ENCODE assay signal across 33 cellular contexts in genomic region chr18:11923454-11923853, GRCh38.
"Had no signal": no experiment of that assay in that cellular context is flagged by ENCODE, and none has a peak within 500 bp of the region (broad histone marks: within the 10 kb centered on the region; RNA-seq: fewer than 3 reads in every experiment).

No MANE protein-coding gene starts in this region.

- H3K36me3 ChIP-seq: MG63 had no signal

- H3K4me3 ChIP-seq: MG63 had no signal

- H3K27ac ChIP-seq: KMS-11 had no signal

- DNase-seq: Karpas-422, Kasumi-1, MG63, MM.1S, MV-4-11, NCI-H1048, NCI-H1092, NCI-H1092 treated with DMSO at 0.1 percent for 48 hours, NCI-H1105, NCI-H1105 treated with DMSO at 0.1 percent for 48 hours, NCI-H1417 treated with DMSO at 0.1 percent for 48 hours, NCI-H1436, NCI-H1436 treated with DMSO at 0.1 percent for 48 hours, NCI-H146, NCI-H1694, NCI-H187, NCI-H187 treated with DMSO at 0.1 percent for 48 hours, NCI-H2029, NCI-H2029 treated with DMSO at 0.1 percent for 48 hours, NCI-H2081, NCI-H2081 treated with DMSO at 0.1 percent for 48 hours, NCI-H2107, NCI-H2171, NCI-H2171 treated with DMSO at 0.1 percent for 48 hours, NCI-H2227 treated with DMSO at 0.1 percent for 48 hours, NCI-H226, NCI-H345, NCI-H446, NCI-H446 treated with DMSO at 0.1 percent for 48 hours, NCI-H510A, NCI-H510A treated with DMSO at 0.1 percent for 48 hours, NCI-H524 had no signal

- H3K9ac ChIP-seq: KMS-11 had no signal

- H3K9me3 ChIP-seq: MG63 had no signal

- H3K27me3 ChIP-seq: MG63 had no signal

- H3K4me2 ChIP-seq: KMS-11 had no signal
